ENCODE assay signal across 1 cellular context in the genomic region with DNA sequence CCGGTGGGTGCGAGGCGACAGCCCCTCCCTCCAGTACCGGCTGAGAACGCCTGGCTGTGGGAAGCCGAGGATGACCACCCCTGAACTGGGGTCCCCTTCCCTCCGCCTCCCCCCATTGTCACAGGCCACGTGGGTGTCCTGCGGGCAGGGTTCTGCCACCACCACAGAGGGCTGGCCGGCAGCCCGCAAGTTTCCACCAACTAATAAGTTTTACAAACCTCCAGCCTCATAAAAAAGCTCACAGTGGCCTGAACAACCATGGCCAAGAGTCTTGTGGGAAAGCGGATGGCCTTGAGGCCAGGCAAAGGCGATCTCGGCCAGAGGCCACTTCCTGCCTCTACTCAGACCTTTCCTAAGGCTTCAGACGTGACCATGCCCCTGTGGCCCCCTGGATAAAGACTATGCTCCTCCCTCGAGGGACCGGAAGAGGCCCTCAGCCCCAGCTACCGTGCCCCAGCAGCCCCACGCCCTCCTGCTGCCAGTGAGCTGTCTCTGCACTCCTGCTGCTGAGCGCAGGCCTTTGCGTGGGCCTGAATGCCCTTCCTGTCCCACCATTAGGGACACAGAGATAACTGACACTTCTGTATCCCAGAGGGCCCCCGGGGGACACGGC.
TF ChIP-seq lines count a peak whose summit lies in the region.

No MANE protein-coding gene starts in this region.

TF ChIP-seq in GM23338, 12 proteins besides CTCF, POLR2A, EP300 and RAD21 (continued from another document):
- TF ChIP-seq, protein P1, sequence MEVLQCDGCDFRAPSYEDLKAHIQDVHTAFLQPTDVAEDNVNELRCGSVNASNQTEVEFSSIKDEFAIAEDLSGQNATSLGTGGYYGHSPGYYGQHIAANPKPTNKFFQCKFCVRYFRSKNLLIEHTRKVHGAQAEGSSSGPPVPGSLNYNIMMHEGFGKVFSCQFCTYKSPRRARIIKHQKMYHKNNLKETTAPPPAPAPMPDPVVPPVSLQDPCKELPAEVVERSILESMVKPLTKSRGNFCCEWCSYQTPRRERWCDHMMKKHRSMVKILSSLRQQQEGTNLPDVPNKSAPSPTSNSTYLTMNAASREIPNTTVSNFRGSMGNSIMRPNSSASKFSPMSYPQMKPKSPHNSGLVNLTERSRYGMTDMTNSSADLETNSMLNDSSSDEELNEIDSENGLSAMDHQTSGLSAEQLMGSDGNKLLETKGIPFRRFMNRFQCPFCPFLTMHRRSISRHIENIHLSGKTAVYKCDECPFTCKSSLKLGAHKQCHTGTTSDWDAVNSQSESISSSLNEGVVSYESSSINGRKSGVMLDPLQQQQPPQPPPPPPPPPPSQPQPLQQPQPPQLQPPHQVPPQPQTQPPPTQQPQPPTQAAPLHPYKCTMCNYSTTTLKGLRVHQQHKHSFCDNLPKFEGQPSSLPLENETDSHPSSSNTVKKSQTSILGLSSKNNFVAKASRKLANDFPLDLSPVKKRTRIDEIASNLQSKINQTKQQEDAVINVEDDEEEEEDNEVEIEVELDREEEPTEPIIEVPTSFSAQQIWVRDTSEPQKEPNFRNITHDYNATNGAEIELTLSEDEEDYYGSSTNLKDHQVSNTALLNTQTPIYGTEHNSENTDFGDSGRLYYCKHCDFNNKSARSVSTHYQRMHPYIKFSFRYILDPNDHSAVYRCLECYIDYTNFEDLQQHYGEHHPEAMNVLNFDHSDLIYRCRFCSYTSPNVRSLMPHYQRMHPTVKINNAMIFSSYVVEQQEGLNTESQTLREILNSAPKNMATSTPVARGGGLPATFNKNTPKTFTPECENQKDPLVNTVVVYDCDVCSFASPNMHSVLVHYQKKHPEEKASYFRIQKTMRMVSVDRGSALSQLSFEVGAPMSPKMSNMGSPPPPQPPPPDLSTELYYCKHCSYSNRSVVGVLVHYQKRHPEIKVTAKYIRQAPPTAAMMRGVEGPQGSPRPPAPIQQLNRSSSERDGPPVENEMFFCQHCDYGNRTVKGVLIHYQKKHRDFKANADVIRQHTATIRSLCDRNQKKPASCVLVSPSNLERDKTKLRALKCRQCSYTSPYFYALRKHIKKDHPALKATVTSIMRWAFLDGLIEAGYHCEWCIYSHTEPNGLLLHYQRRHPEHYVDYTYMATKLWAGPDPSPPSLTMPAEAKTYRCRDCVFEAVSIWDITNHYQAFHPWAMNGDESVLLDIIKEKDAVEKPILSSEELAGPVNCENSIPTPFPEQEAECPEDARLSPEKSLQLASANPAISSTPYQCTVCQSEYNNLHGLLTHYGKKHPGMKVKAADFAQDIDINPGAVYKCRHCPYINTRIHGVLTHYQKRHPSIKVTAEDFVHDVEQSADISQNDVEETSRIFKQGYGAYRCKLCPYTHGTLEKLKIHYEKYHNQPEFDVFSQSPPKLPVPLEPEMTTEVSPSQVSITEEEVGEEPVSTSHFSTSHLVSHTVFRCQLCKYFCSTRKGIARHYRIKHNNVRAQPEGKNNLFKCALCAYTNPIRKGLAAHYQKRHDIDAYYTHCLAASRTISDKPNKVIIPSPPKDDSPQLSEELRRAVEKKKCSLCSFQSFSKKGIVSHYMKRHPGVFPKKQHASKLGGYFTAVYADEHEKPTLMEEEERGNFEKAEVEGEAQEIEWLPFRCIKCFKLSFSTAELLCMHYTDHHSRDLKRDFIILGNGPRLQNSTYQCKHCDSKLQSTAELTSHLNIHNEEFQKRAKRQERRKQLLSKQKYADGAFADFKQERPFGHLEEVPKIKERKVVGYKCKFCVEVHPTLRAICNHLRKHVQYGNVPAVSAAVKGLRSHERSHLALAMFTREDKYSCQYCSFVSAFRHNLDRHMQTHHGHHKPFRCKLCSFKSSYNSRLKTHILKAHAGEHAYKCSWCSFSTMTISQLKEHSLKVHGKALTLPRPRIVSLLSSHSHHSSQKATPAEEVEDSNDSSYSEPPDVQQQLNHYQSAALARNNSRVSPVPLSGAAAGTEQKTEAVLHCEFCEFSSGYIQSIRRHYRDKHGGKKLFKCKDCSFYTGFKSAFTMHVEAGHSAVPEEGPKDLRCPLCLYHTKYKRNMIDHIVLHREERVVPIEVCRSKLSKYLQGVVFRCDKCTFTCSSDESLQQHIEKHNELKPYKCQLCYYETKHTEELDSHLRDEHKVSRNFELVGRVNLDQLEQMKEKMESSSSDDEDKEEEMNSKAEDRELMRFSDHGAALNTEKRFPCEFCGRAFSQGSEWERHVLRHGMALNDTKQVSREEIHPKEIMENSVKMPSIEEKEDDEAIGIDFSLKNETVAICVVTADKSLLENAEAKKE (CRISPR knock-in tag; IDR thresholded peaks at IDR 0.05) = no peak
- TF ChIP-seq CREB1 (CRISPR knock-in tag; IDR thresholded peaks at IDR 0.05; ENCODE audit: low read depth) (no peak), ZNF114 (CRISPR knock-in tag; IDR thresholded peaks at IDR 0.05) (no peak), EZH2phosphoT487 (IDR thresholded peaks at IDR 0.05; ENCODE audit: unreplicated experiment) (no peak), JUNB (IDR thresholded peaks at IDR 0.05; ENCODE audit: unreplicated experiment) (no peak), NANOG (IDR thresholded peaks at IDR 0.05; ENCODE audit: borderline replicate concordance) (no peak), POLR2AphosphoS5 (IDR thresholded peaks at IDR 0.05; ENCODE audit: low read depth) (no peak), STAT1 (IDR thresholded peaks at IDR 0.05; ENCODE audit: unreplicated experiment) (no peak), EZH2 (IDR thresholded peaks at IDR 0.05; ENCODE audit: low read depth, unreplicated experiment) (no peak)
- TF ChIP-seq, protein P2, sequence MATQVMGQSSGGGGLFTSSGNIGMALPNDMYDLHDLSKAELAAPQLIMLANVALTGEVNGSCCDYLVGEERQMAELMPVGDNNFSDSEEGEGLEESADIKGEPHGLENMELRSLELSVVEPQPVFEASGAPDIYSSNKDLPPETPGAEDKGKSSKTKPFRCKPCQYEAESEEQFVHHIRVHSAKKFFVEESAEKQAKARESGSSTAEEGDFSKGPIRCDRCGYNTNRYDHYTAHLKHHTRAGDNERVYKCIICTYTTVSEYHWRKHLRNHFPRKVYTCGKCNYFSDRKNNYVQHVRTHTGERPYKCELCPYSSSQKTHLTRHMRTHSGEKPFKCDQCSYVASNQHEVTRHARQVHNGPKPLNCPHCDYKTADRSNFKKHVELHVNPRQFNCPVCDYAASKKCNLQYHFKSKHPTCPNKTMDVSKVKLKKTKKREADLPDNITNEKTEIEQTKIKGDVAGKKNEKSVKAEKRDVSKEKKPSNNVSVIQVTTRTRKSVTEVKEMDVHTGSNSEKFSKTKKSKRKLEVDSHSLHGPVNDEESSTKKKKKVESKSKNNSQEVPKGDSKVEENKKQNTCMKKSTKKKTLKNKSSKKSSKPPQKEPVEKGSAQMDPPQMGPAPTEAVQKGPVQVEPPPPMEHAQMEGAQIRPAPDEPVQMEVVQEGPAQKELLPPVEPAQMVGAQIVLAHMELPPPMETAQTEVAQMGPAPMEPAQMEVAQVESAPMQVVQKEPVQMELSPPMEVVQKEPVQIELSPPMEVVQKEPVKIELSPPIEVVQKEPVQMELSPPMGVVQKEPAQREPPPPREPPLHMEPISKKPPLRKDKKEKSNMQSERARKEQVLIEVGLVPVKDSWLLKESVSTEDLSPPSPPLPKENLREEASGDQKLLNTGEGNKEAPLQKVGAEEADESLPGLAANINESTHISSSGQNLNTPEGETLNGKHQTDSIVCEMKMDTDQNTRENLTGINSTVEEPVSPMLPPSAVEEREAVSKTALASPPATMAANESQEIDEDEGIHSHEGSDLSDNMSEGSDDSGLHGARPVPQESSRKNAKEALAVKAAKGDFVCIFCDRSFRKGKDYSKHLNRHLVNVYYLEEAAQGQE (IDR thresholded peaks at IDR 0.05; ENCODE audit: unreplicated experiment) = no peak
- TF ChIP-seq, protein P3, sequence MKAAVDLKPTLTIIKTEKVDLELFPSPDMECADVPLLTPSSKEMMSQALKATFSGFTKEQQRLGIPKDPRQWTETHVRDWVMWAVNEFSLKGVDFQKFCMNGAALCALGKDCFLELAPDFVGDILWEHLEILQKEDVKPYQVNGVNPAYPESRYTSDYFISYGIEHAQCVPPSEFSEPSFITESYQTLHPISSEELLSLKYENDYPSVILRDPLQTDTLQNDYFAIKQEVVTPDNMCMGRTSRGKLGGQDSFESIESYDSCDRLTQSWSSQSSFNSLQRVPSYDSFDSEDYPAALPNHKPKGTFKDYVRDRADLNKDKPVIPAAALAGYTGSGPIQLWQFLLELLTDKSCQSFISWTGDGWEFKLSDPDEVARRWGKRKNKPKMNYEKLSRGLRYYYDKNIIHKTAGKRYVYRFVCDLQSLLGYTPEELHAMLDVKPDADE (IDR thresholded peaks at IDR 0.05) = no peak
